In genomic region chr20:4406627-4407026, GRCh38 we compare ENCODE assay signal across 14 cellular contexts.
A peak's percentile ranks its signal among the peaks of the same experiment; 100 is the strongest.
DNase-seq lines count a peak whose midpoint lies in the region; ATAC-seq, FAIRE-seq and TF ChIP-seq lines count a peak whose summit lies in the region.
"Had no signal": no experiment of that assay in that cellular context is flagged by ENCODE, and none has a peak within 500 bp of the region (broad histone marks: within the 10 kb centered on the region; RNA-seq: fewer than 3 reads in every experiment).

No MANE protein-coding gene starts in this region.

- H3K4me3 Mint-ChIP-seq in astrocyte (ENCODE audit: unreplicated experiment) (no peak overlapping the region), endothelial cell (ENCODE audit: unreplicated experiment) (no peak overlapping the region)

- H3K27me3 ChIP-seq in A673 (replicated peaks; ENCODE audit: insufficient read depth, low read depth, low read length, poor library complexity): no peaks in the 10 kb centered on the region
- H3K27me3 ChIP-seq in astrocyte (ENCODE audit: insufficient read depth, low read length): no peaks in the 10 kb centered on the region
- H3K27me3 ChIP-seq in foreskin keratinocyte: peaks cover 40% of the 10 kb centered on the region
- H3K27me3 ChIP-seq in esophagus squamous epithelium: peaks cover 0 to 24% (median 0%) of the 10 kb centered on the region in 4 donors
- H3K27me3 ChIP-seq: pancreas, uterus had no signal

- H3K79me2 ChIP-seq in astrocyte (ENCODE audit: insufficient read depth, low read length): no peaks in the 10 kb centered on the region

- CTCF ChIA-PET in A673 (lab: Charles Lee) (no interaction called here), HEK293 (lab: Yijun Ruan, JAX) (interaction anchor here (1.0 kb wide), 1 partner anchor 71 kb away, joined by 3 read pairs; no protein-coding TSS in a partner anchor)

- H3K36me3 ChIP-seq in A673 (ENCODE audit: insufficient read depth, low read length, poor library complexity, severe bottlenecking) (no peaks in the 10 kb centered on the region), HEK293 (ENCODE audit: control insufficient read depth in 2 of 2, insufficient read depth in 1 of 2, low read length in 2 of 2) (no peaks in the 10 kb centered on the region), astrocyte (ENCODE audit: insufficient read depth, low read length) (no peaks in the 10 kb centered on the region), esophagus squamous epithelium (no peaks in the 10 kb centered on the region)
- H3K36me3 ChIP-seq: pancreas, uterus had no signal

- no peak overlapping the region for H3K9ac ChIP-seq in astrocyte (ENCODE audit: low read length)

- H3K4me1 ChIP-seq in A673 (ENCODE audit: insufficient read depth, low read length, poor library complexity, severe bottlenecking) (peaks cover 8% of the 10 kb centered on the region), HEK293 (ENCODE audit: control insufficient read depth, insufficient read depth, low read length) (0 out of 2 replicates have a peak, but pooled peaks cover 4% of the 10 kb centered on the region), astrocyte (ENCODE audit: insufficient read depth, low read length) (peaks cover 18% of the 10 kb centered on the region), foreskin keratinocyte (no peaks in the 10 kb centered on the region), esophagus squamous epithelium (no peaks in the 10 kb centered on the region)
- H3K4me1 ChIP-seq: pancreas, uterus had no signal

- H3K4me1 Mint-ChIP-seq in astrocyte (ENCODE audit: low read depth, unreplicated experiment): no peaks in the 10 kb centered on the region
- H3K4me1 Mint-ChIP-seq in endothelial cell (ENCODE audit: unreplicated experiment): no peaks in the 10 kb centered on the region

- no peaks in the 10 kb centered on the region for H3K36me3 Mint-ChIP-seq in astrocyte (ENCODE audit: low read depth, unreplicated experiment)
- H3K36me3 Mint-ChIP-seq in endothelial cell (ENCODE audit: low read depth, unreplicated experiment): no peaks in the 10 kb centered on the region

- no peak for TF ChIP-seq POLR2A in esophagus squamous epithelium (IDR thresholded peaks at IDR 0.05)

- H4K20me1 ChIP-seq in astrocyte (ENCODE audit: insufficient read depth, low read length): no peaks in the 10 kb centered on the region

- H3K27me3 Mint-ChIP-seq in astrocyte (ENCODE audit: low read depth, unreplicated experiment) (peaks cover 33% of the 10 kb centered on the region), endothelial cell (ENCODE audit: unreplicated experiment) (no peaks in the 10 kb centered on the region)

- H3K27ac Mint-ChIP-seq in astrocyte (ENCODE audit: unreplicated experiment) (no peak overlapping the region), endothelial cell (ENCODE audit: unreplicated experiment) (no peak overlapping the region)

- POLR2A ChIA-PET in A673 (lab: Charles Lee; ENCODE audit: low non-redundant PET): no interaction called here
- POLR2A ChIA-PET in HEK293 (lab: Yijun Ruan, JAX): no interaction called here

- intact Hi-C loops in A673 (cut with micrococcal nuclease; ENCODE audit: unreplicated experiment) (no loop called here), esophagus squamous epithelium (cut with DNase I) (no loop called here)

- DNase-seq in A673 (ENCODE audit: low spot score): peak; percentile 90
- DNase-seq in astrocyte (ENCODE audit: low read depth): peak; percentile 93
- peak; percentile 59 to 61 for DNase-seq in foreskin keratinocyte
- no peak for DNase-seq in esophagus squamous epithelium (lab: John Stamatoyannopoulos, UW)
- DNase-seq in endothelial cell (ENCODE audit: low spot score): no peak
- DNase-seq: ACHN; activated CD4-positive, CD25-positive, alpha-beta regulatory T cell; DMS79 treated with DMSO at 0.1 percent for 48 hours; NCI-H2081; pancreas; uterus had no signal

- FAIRE-seq in astrocyte (lab: Jason Lieb, UNC): peak; percentile 98
- FAIRE-seq: pancreas had no signal

- H3K4me2 ChIP-seq in astrocyte (ENCODE audit: low read length): peak overlapping the region; percentile 49

- H3K27ac ChIP-seq in A673 (ENCODE audit: low read depth, low read length, poor library complexity, severe bottlenecking) (no peak overlapping the region), HEK293 (ENCODE audit: extremely low read depth, low read depth, low read length) (no peak overlapping the region), astrocyte (ENCODE audit: low read depth, low read length) (no peak overlapping the region), foreskin keratinocyte (no peak overlapping the region), esophagus squamous epithelium (no peak overlapping the region)
- H3K27ac ChIP-seq: pancreas, uterus had no signal

- no peak overlapping the region for H2AFZ ChIP-seq in astrocyte (ENCODE audit: low read depth, low read length)

- no peaks in the 10 kb centered on the region for H3K9me3 ChIP-seq in A673 (ENCODE audit: low read depth, low read length, poor library complexity, severe bottlenecking)
- H3K9me3 ChIP-seq in HEK293 (ENCODE audit: control insufficient read depth, insufficient read depth, low read depth, low read length): no peaks in the 10 kb centered on the region
- no peaks in the 10 kb centered on the region for H3K9me3 ChIP-seq in astrocyte (ENCODE audit: insufficient read depth, low read depth, low read length)
- H3K9me3 ChIP-seq in esophagus squamous epithelium: no peaks in the 10 kb centered on the region
- H3K9me3 ChIP-seq: pancreas, uterus had no signal

- BruUV-seq in A673 (replicated peaks; lab: Mats Ljungman, UMichigan): no TSS peak

- ATAC-seq in foreskin keratinocyte: peak; percentile 72
- no peak for ATAC-seq in HG03460 (IDR thresholded peaks at IDR 0.05; ENCODE audit: unreplicated experiment)
- no peak for ATAC-seq in GM21526 (IDR thresholded peaks at IDR 0.05; ENCODE audit: low FRiP score, unreplicated experiment)
- ATAC-seq: pancreas had no signal

- H3K4me3 ChIP-seq in A673 (ENCODE audit: low read depth, low read length, poor library complexity, severe bottlenecking) (no peak overlapping the region), HEK293 (ENCODE audit: low read depth, low read length) (no peak overlapping the region), astrocyte (ENCODE audit: insufficient read depth, low read depth, low read length) (no peak overlapping the region), esophagus squamous epithelium (no peak overlapping the region)
- H3K4me3 ChIP-seq: pancreas, uterus had no signal

- H3K9me3 Mint-ChIP-seq in astrocyte (ENCODE audit: unreplicated experiment): no peaks in the 10 kb centered on the region
- no peaks in the 10 kb centered on the region for H3K9me3 Mint-ChIP-seq in endothelial cell (ENCODE audit: unreplicated experiment)

- 26 to 50% methylated on average over 3 of the region's 4 CpGs for WGBS in esophagus squamous epithelium, 2 donors

- TF ChIP-seq CTCF in A673 (conservative IDR thresholded peaks at IDR 0.05; ENCODE audit: low read depth, low read length) (no peak), HEK293 (tag by site-specific recombination; IDR thresholded peaks at IDR 0.05) (no peak), astrocyte (IDR thresholded peaks at IDR 0.05; ENCODE audit: insufficient read depth, low read depth, low read length) (no peak), foreskin keratinocyte (conservative IDR thresholded peaks at IDR 0.05) (no peak), esophagus squamous epithelium (IDR thresholded peaks at IDR 0.05) (no peak), endothelial cell (IDR thresholded peaks at IDR 0.05; ENCODE audit: unreplicated experiment) (no peak)

TF ChIP-seq in HEK293, 187 proteins besides CTCF, POLR2A, EP300 and RAD21 (continues in another document):
- TF ChIP-seq PRDM1 (tag by site-specific recombination; IDR thresholded peaks at IDR 0.05): peak; percentile 88
- TF ChIP-seq ZNF488 (tag by site-specific recombination; IDR thresholded peaks at IDR 0.05): no peak
- no peak for TF ChIP-seq ZNF138 (tag by site-specific recombination; IDR thresholded peaks at IDR 0.05; ENCODE audit: borderline replicate concordance)
- TF ChIP-seq KLF17 (tag by site-specific recombination; IDR thresholded peaks at IDR 0.05): no peak
- TF ChIP-seq ZNF133 (tag by site-specific recombination; IDR thresholded peaks at IDR 0.05): no peak
- TF ChIP-seq ZNF660 (tag by site-specific recombination; IDR thresholded peaks at IDR 0.05): no peak
- TF ChIP-seq ZNF121 (tag by site-specific recombination; IDR thresholded peaks at IDR 0.05): no peak
- TF ChIP-seq HOXA7 (CRISPR knock-in tag; IDR thresholded peaks at IDR 0.05; ENCODE audit: borderline replicate concordance): no peak
- peak; percentile 71 for TF ChIP-seq ZFHX2 (tag by site-specific recombination; conservative IDR thresholded peaks at IDR 0.05)
- peak; percentile 71 for TF ChIP-seq EGR2 (tag by site-specific recombination; IDR thresholded peaks at IDR 0.05; ENCODE audit: low read depth)

Comparison
In these comparisons a context has a peak if more than half of its experiments do, and no peak if none do; other contexts are left out.
1. DNase-seq: peak in A673 (single experiment), astrocyte (single experiment) and foreskin keratinocyte (2 of 2); none in esophagus squamous epithelium (single experiment) and endothelial cell (single experiment).